35 cellular contexts compared by ENCODE assay signal in genomic region chr1:167233373-167233772, GRCh38.
"Had no signal": no experiment of that assay in that cellular context is flagged by ENCODE, and none has a peak within 500 bp of the region (broad histone marks: within the 10 kb centered on the region; RNA-seq: fewer than 3 reads in every experiment).

No MANE protein-coding gene starts in this region.

- H3K27ac ChIP-seq: adrenal gland, body of pancreas, esophagus squamous epithelium, gastroesophageal sphincter, heart right ventricle had no signal

- H3K36me3 Mint-ChIP-seq: activated CD4-positive, alpha-beta memory T cell treated with anti-CD3 and anti-CD28 coated beads for 36 hours; activated CD8-positive, alpha-beta memory T cell treated with anti-CD3 and anti-CD28 coated beads, Interleukin-2, amount 10 ng/mL, durations not matched to agents 7 days and 5 days had no signal

- H3K4me1 ChIP-seq: body of pancreas had no signal

- H3K4me3 Mint-ChIP-seq: activated CD4-positive, alpha-beta memory T cell treated with anti-CD3 and anti-CD28 coated beads for 36 hours; activated CD4-positive, alpha-beta T cell treated with anti-CD3 and anti-CD28 coated beads for 36 hours; activated CD4-positive, alpha-beta T cell treated with anti-CD3 and anti-CD28 coated beads, Interleukin-2, amount 10 ng/mL, durations not matched to agents 24 days and 14 days; activated CD8-positive, alpha-beta memory T cell treated with anti-CD3 and anti-CD28 coated beads, Interleukin-2, amount 10 ng/mL, durations not matched to agents 7 days and 5 days; activated CD8-positive, alpha-beta T cell treated with anti-CD3 and anti-CD28 coated beads, Interleukin-2, amount 10 ng/mL, durations not matched to agents 7 days and 5 days; activated naive CD4-positive, alpha-beta T cell treated with anti-CD3 and anti-CD28 coated beads for 36 hours; activated naive CD4-positive, alpha-beta T cell treated with anti-CD3 and anti-CD28 coated beads, Interleukin-2, amount 50 U/mL, for 24 hours; activated naive CD8-positive, alpha-beta T cell treated with anti-CD3 and anti-CD28 coated beads for 36 hours; activated naive CD8-positive, alpha-beta T cell treated with anti-CD3 and anti-CD28 coated beads, Interleukin-2, amount 50 U/mL, for 24 hours; activated T-helper 1 cell treated with anti-CD3 and anti-CD28 coated beads, Interleukin-12 subunit alpha, Interleukin-12 subunit beta, Interleukin-2, Interleukin-4 antibody, amounts not matched to agents 30 ng/mL and 10 ng/mL and 1 ng/mL, durations not matched to agents 14 hours and 24 hours and 36 hours; effector memory CD8-positive, alpha-beta T cell; T-helper 17 cell; T-helper 2 cell treated with Interferon-gamma antibody and Interleukin-4, amounts not matched to agents 5 μg/mL and 100 μg/mL, for 36 hours had no signal

- H3K9me3 ChIP-seq: adrenal gland, body of pancreas, esophagus squamous epithelium, gastroesophageal sphincter, heart right ventricle had no signal

- ATAC-seq: activated CD4-positive, alpha-beta T cell treated with anti-CD3 and anti-CD28 coated beads for 36 hours; activated CD8-positive, alpha-beta memory T cell treated with anti-CD3 and anti-CD28 coated beads, Interleukin-2, amount 10 ng/mL, durations not matched to agents 7 days and 5 days; activated CD8-positive, alpha-beta T cell treated with anti-CD3 and anti-CD28 coated beads, Interleukin-2, amount 10 ng/mL, durations not matched to agents 7 days and 5 days; activated naive CD8-positive, alpha-beta T cell treated with anti-CD3 and anti-CD28 coated beads, Interleukin-2, amount 50 U/mL, for 24 hours; body of pancreas; effector memory CD8-positive, alpha-beta T cell; gastroesophageal sphincter; T-helper 17 cell had no signal

- H3K4me3 ChIP-seq: adrenal gland, body of pancreas, esophagus squamous epithelium, gastroesophageal sphincter, heart right ventricle had no signal

- DNase-seq: activated CD4-positive, alpha-beta memory T cell treated with anti-CD3 and anti-CD28 coated beads for 36 hours; activated CD4-positive, alpha-beta T cell treated with anti-CD3 and anti-CD28 coated beads for 36 hours; activated CD4-positive, alpha-beta T cell treated with anti-CD3 and anti-CD28 coated beads, Interleukin-2, amount 10 ng/mL, durations not matched to agents 24 days and 14 days; activated CD4-positive, CD25-positive, alpha-beta regulatory T cell; activated CD4-positive, CD25-positive, alpha-beta regulatory T cell treated with anti-CD3 and anti-CD28 coated beads, Interleukin-2, amount 50 U/mL, for 72 hours; activated CD8-positive, alpha-beta memory T cell treated with anti-CD3 and anti-CD28 coated beads, Interleukin-2, amount 10 ng/mL, durations not matched to agents 7 days and 5 days; activated CD8-positive, alpha-beta memory T cell treated with anti-CD3 and anti-CD28 coated beads, Interleukin-2, amount 50 U/mL, for 4 hours; activated CD8-positive, alpha-beta T cell treated with anti-CD3 and anti-CD28 coated beads, Interleukin-2, amount 10 ng/mL, durations not matched to agents 7 days and 5 days; activated effector memory CD4-positive, alpha-beta T cell treated with anti-CD3 and anti-CD28 coated beads, Interleukin-2, amount 50 U/mL, for 16 hours; activated naive CD4-positive, alpha-beta T cell treated with anti-CD3 and anti-CD28 coated beads for 36 hours; activated naive CD8-positive, alpha-beta T cell treated with anti-CD3 and anti-CD28 coated beads for 36 hours; activated naive CD8-positive, alpha-beta T cell treated with anti-CD3 and anti-CD28 coated beads, Interleukin-2, amount 50 U/mL, for 24 hours; activated T-cell treated with anti-CD3 and anti-CD28 coated beads, Interleukin-2, amount 50 U/mL, for 1 hour; activated T-cell treated with anti-CD3 and anti-CD28 coated beads, Interleukin-2, amount 50 U/mL, for 48 hours; adrenal gland; amygdala; aorta; body of pancreas; caudate nucleus; cortex of kidney; dermis blood vessel endothelial cell; effector CD4-positive, alpha-beta T cell; effector memory CD8-positive, alpha-beta T cell; erythroblast; esophagus squamous epithelium; foreskin melanocyte; heart right ventricle; T-helper 17 cell; T1000 had no signal

- H3K36me3 ChIP-seq: adrenal gland, esophagus squamous epithelium, gastroesophageal sphincter, heart right ventricle had no signal

- H3K27ac Mint-ChIP-seq: activated CD4-positive, alpha-beta memory T cell treated with anti-CD3 and anti-CD28 coated beads for 36 hours; activated CD4-positive, alpha-beta T cell treated with anti-CD3 and anti-CD28 coated beads for 36 hours; activated CD4-positive, alpha-beta T cell treated with anti-CD3 and anti-CD28 coated beads, Interleukin-2, amount 10 ng/mL, durations not matched to agents 24 days and 14 days; activated CD8-positive, alpha-beta memory T cell treated with anti-CD3 and anti-CD28 coated beads, Interleukin-2, amount 10 ng/mL, durations not matched to agents 7 days and 5 days; activated CD8-positive, alpha-beta T cell treated with anti-CD3 and anti-CD28 coated beads, Interleukin-2, amount 10 ng/mL, durations not matched to agents 7 days and 5 days; activated naive CD4-positive, alpha-beta T cell treated with anti-CD3 and anti-CD28 coated beads for 36 hours; activated naive CD4-positive, alpha-beta T cell treated with anti-CD3 and anti-CD28 coated beads, Interleukin-2, amount 50 U/mL, for 24 hours; activated naive CD8-positive, alpha-beta T cell treated with anti-CD3 and anti-CD28 coated beads for 36 hours; activated naive CD8-positive, alpha-beta T cell treated with anti-CD3 and anti-CD28 coated beads, Interleukin-2, amount 50 U/mL, for 24 hours; activated T-helper 1 cell treated with anti-CD3 and anti-CD28 coated beads, Interleukin-12 subunit alpha, Interleukin-12 subunit beta, Interleukin-2, Interleukin-4 antibody, amounts not matched to agents 30 ng/mL and 10 ng/mL and 1 ng/mL, durations not matched to agents 14 hours and 24 hours and 36 hours; activated T-helper 2 cell treated with anti-CD3 and anti-CD28 coated beads, Interferon-gamma antibody, Interleukin-2, Interleukin-4, amounts not matched to agents 10 μg/mL and 5 μg/mL and 100 μg/mL, durations not matched to agents 14 hours and 24 hours and 36 hours; effector memory CD8-positive, alpha-beta T cell; T-helper 17 cell; T-helper 2 cell treated with Interferon-gamma antibody and Interleukin-4, amounts not matched to agents 5 μg/mL and 100 μg/mL, for 36 hours had no signal

- H3K27me3 Mint-ChIP-seq: activated CD4-positive, alpha-beta memory T cell treated with anti-CD3 and anti-CD28 coated beads for 36 hours; activated CD4-positive, alpha-beta T cell treated with anti-CD3 and anti-CD28 coated beads for 36 hours; activated CD4-positive, alpha-beta T cell treated with anti-CD3 and anti-CD28 coated beads, Interleukin-2, amount 10 ng/mL, durations not matched to agents 24 days and 14 days; activated CD8-positive, alpha-beta memory T cell treated with anti-CD3 and anti-CD28 coated beads, Interleukin-2, amount 10 ng/mL, durations not matched to agents 7 days and 5 days; activated naive CD4-positive, alpha-beta T cell treated with anti-CD3 and anti-CD28 coated beads, Interleukin-2, amount 50 U/mL, for 24 hours; activated naive CD8-positive, alpha-beta T cell treated with anti-CD3 and anti-CD28 coated beads for 36 hours; activated naive CD8-positive, alpha-beta T cell treated with anti-CD3 and anti-CD28 coated beads, Interleukin-2, amount 50 U/mL, for 24 hours; effector memory CD8-positive, alpha-beta T cell; T-helper 17 cell had no signal

- H3K27me3 ChIP-seq: adrenal gland, body of pancreas, esophagus squamous epithelium, gastroesophageal sphincter, heart right ventricle had no signal

- FAIRE-seq: colon had no signal

- H3K9me3 Mint-ChIP-seq: activated CD4-positive, alpha-beta memory T cell treated with anti-CD3 and anti-CD28 coated beads for 36 hours; activated CD4-positive, alpha-beta T cell treated with anti-CD3 and anti-CD28 coated beads, Interleukin-2, amount 10 ng/mL, durations not matched to agents 24 days and 14 days; activated naive CD4-positive, alpha-beta T cell treated with anti-CD3 and anti-CD28 coated beads for 36 hours; activated naive CD4-positive, alpha-beta T cell treated with anti-CD3 and anti-CD28 coated beads, Interleukin-2, amount 50 U/mL, for 24 hours; activated naive CD8-positive, alpha-beta T cell treated with anti-CD3 and anti-CD28 coated beads for 36 hours; activated naive CD8-positive, alpha-beta T cell treated with anti-CD3 and anti-CD28 coated beads, Interleukin-2, amount 50 U/mL, for 24 hours; activated T-helper 1 cell treated with anti-CD3 and anti-CD28 coated beads, Interleukin-12 subunit alpha, Interleukin-12 subunit beta, Interleukin-2, Interleukin-4 antibody, amounts not matched to agents 30 ng/mL and 10 ng/mL and 1 ng/mL, durations not matched to agents 14 hours and 24 hours and 36 hours; activated T-helper 2 cell treated with anti-CD3 and anti-CD28 coated beads, Interferon-gamma antibody, Interleukin-2, Interleukin-4, amounts not matched to agents 10 μg/mL and 5 μg/mL and 100 μg/mL, durations not matched to agents 14 hours and 24 hours and 36 hours; effector memory CD8-positive, alpha-beta T cell; T-helper 2 cell treated with Interferon-gamma antibody and Interleukin-4, amounts not matched to agents 5 μg/mL and 100 μg/mL, for 36 hours had no signal
